Comparison of ENCODE assay signal across 8 cellular contexts in the genomic region with DNA sequence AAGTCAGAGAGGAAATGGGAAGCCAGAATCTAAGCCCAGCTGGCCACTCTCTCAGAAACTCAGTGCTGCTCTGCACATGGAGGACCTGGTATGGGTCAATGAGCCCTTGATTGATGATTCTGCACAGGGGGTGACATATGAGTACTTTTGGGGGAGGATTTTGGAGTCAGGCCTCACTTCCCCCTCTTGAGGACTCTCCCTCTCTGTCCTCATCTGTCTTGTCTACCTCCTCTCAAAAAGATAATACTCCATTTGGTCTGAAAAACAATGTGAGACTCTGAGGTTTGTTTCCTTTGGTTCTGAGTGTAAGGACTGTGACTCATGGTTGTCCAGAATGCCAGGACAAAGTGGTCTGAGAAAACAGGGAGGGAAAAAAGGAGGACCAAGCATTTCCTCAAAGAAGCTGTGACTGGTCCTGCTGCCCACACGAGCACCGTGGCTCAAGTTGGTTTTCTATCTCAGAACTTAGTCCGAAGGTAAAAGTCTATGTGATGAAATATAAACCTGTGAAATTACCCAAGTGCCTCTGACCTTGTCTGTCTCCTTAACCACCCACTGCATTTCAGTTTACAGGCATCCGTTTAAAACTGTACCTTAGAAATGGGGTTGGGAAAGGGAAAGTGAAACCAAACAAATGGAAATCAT.
DNase-seq lines count a peak whose midpoint lies in the region; ATAC-seq and TF ChIP-seq lines count a peak whose summit lies in the region.

No MANE protein-coding gene starts in this region.

- H3K36me3 Mint-ChIP-seq in nephron (ENCODE audit: low read depth), result peaks cover 40% of the 10 kb centered on the region

- no peak for TF ChIP-seq CTCF in nephron (IDR thresholded peaks at IDR 0.05; ENCODE audit: unreplicated experiment in 3 of 3)

- no peaks in the 10 kb centered on the region for H3K36me3 ChIP-seq in endocrine pancreas (ENCODE audit: control insufficient read depth, insufficient read depth, low read length)

- peak overlapping the region; percentile 86 to 99 (median 87) for H3K27ac Mint-ChIP-seq in nephron

- H3K9ac ChIP-seq in endocrine pancreas (ENCODE audit: control insufficient read depth, insufficient read depth, low read length), result no peak overlapping the region

- H3K9me3 Mint-ChIP-seq in nephron, result peaks cover 6% of the 10 kb centered on the region

- peaks cover 31% of the 10 kb centered on the region for H3K4me1 Mint-ChIP-seq in nephron

- no peaks in the 10 kb centered on the region for H3K27me3 ChIP-seq in endocrine pancreas (ENCODE audit: control insufficient read depth, insufficient read depth, low read length)

- H3K4me3 Mint-ChIP-seq in nephron, result peak overlapping the region; percentile 36 to 71 (median 61)

- H3K9me3 ChIP-seq in endocrine pancreas (ENCODE audit: control insufficient read depth, low read length), result no peaks in the 10 kb centered on the region

- peaks cover 4% of the 10 kb centered on the region for H3K4me1 ChIP-seq in endocrine pancreas (ENCODE audit: control insufficient read depth, insufficient read depth, low read length)

- peak overlapping the region; percentile 81 for H3K4me3 ChIP-seq in endocrine pancreas (ENCODE audit: control insufficient read depth, insufficient read depth, low read length)

- DNase-seq in GM04504 (ENCODE audit: low read depth) (peak; percentile 42), NOMO-1 treated with dmso at 0.1 percent for 144 hours (lab: John Stamatoyannopoulos, UW; ENCODE audit: unreplicated experiment) (no peak), NCI-H2029 treated with DMSO at 0.1 percent for 48 hours (lab: John Stamatoyannopoulos, UW) (no peak)
- DNase-seq in activated CD4-positive, CD25-positive, alpha-beta regulatory T cell treated with anti-CD3 and anti-CD28 coated beads, Interleukin-2, amount 50 U/mL, for 72 hours, result no peak

- no peaks in the 10 kb centered on the region for H3K27me3 Mint-ChIP-seq in nephron (ENCODE audit: low read depth)

- ATAC-seq in HG02623 (IDR thresholded peaks at IDR 0.05; ENCODE audit: unreplicated experiment) (peak; percentile 27), SK-N-SH treated with all-trans-retinoic acid at 6 μM for 48 hours (peak; percentile 76)

TF ChIP-seq in SK-N-SH treated with all-trans-retinoic acid at 6 μM for 48 hours, 23 proteins besides CTCF, POLR2A, EP300 and RAD21:
- TF ChIP-seq ZNF565 (CRISPR knock-in tag; conservative IDR thresholded peaks at IDR 0.05; ENCODE audit: low read depth) (no peak), ZNF70 (CRISPR knock-in tag; IDR thresholded peaks at IDR 0.05) (no peak), RARB (CRISPR knock-in tag; IDR thresholded peaks at IDR 0.05) (no peak), CSDC2 (CRISPR knock-in tag; IDR thresholded peaks at IDR 0.05) (no peak), PPARA (CRISPR knock-in tag; IDR thresholded peaks at IDR 0.05; ENCODE audit: borderline replicate concordance) (no peak), ZFP30 (CRISPR knock-in tag; IDR thresholded peaks at IDR 0.05) (no peak), ISL1 (CRISPR knock-in tag; IDR thresholded peaks at IDR 0.05) (no peak), ARNTL (CRISPR knock-in tag; IDR thresholded peaks at IDR 0.05; ENCODE audit: borderline replicate concordance, low read depth) (no peak), OSR1 (CRISPR knock-in tag; IDR thresholded peaks at IDR 0.05) (no peak), CREB5 (CRISPR knock-in tag; IDR thresholded peaks at IDR 0.05; ENCODE audit: low read depth) (no peak), POU6F1 (CRISPR knock-in tag; IDR thresholded peaks at IDR 0.05; ENCODE audit: borderline replicate concordance, low read depth) (no peak), ESRRG (CRISPR knock-in tag; IDR thresholded peaks at IDR 0.05) (no peak), BACH2 (CRISPR knock-in tag; IDR thresholded peaks at IDR 0.05; ENCODE audit: borderline replicate concordance) (no peak), TCF4 (CRISPR knock-in tag; IDR thresholded peaks at IDR 0.05; ENCODE audit: borderline replicate concordance) (no peak), SNAI2 (CRISPR knock-in tag; IDR thresholded peaks at IDR 0.05) (no peak)
